In the genomic region with DNA sequence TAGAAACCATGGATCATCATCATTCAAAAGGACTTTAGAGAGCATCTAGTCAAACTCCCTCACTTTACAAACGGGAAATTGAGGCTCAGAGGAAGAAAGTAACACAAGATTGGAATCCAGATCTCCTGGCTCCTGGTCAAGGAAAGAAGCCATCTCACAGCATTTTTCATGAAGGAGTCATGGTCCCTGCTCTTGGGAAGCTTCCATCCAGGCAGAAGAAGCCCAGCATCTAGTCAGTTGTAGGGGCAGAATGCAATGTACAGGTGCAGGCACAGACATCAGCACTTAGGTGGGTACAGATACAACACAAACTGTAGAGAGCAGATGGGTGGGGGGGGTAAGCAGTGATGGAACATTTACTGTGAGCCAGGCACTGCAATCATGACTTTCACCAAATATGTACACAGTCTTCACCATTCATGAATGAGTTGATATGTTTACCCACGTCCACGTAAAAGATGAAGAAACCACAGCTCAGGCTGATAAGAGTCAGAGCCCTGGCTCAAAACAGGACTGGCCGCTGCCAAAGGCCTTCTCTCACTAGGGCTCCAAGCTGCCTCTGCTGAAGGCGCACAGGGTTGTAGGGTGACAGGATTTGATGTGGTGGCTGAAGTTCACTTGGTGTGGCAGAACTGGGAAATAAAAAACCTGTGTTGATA, we compare ENCODE assay signal across 15 cellular contexts. TPM values are rescaled to one million over a fixed set of nuclear protein-coding genes. Genes with fewer than 3 reads are reported as not detected.
A peak's percentile ranks its signal among the peaks of the same experiment; 100 is the strongest.
DNase-seq lines count a peak whose midpoint lies in the region; ATAC-seq, FAIRE-seq and TF ChIP-seq lines count a peak whose summit lies in the region.
"Had no signal": no experiment of that assay in that cellular context is flagged by ENCODE, and none has a peak within 500 bp of the region (broad histone marks: within the 10 kb centered on the region; RNA-seq: fewer than 3 reads in every experiment).

No MANE protein-coding gene starts in this region.

- H3K4me1 ChIP-seq in GM23248 (ENCODE audit: insufficient read depth) (peaks cover 46% of the 10 kb centered on the region), right cardiac atrium (ENCODE audit: control insufficient read depth, insufficient read depth, low read length) (peaks cover 5% of the 10 kb centered on the region), small intestine (ENCODE audit: control insufficient read depth in 2 of 2, insufficient read depth in 1 of 2, low read depth in 1 of 2, low read length in 1 of 2) (peaks cover 2 to 3% of the 10 kb centered on the region in 2 donors), neural progenitor cell (no peaks in the 10 kb centered on the region)

- H3K36me3 ChIP-seq in GM23248 (ENCODE audit: low read depth) (no peaks in the 10 kb centered on the region), small intestine (ENCODE audit: control insufficient read depth in 2 of 2, insufficient read depth in 2 of 2, low read length in 2 of 2) (no peaks in the 10 kb centered on the region), neural progenitor cell (no peaks in the 10 kb centered on the region)
- H3K36me3 ChIP-seq: neutrophil had no signal

- no peaks in the 10 kb centered on the region for H3K79me2 ChIP-seq in GM23248 (ENCODE audit: insufficient read depth)
- no peaks in the 10 kb centered on the region for H3K79me2 ChIP-seq in neural progenitor cell (ENCODE audit: low read depth)

- no peaks in the 10 kb centered on the region for H3K9me3 ChIP-seq in GM23248 (ENCODE audit: low read depth)
- H3K9me3 ChIP-seq in right cardiac atrium (ENCODE audit: control insufficient read depth, low read length): no peaks in the 10 kb centered on the region
- no peaks in the 10 kb centered on the region for H3K9me3 ChIP-seq in small intestine (ENCODE audit: control insufficient read depth, low read depth)
- no peaks in the 10 kb centered on the region for H3K9me3 ChIP-seq in neural progenitor cell (ENCODE audit: low read depth)
- H3K9me3 ChIP-seq: neutrophil had no signal

- ATAC-seq in right cardiac atrium: peak; percentile 63 to 70

- in situ Hi-C loops in GM23248 (cut with MboI): no loop called here

- H3K27me3 ChIP-seq in GM23248 (replicated peaks; ENCODE audit: insufficient read depth) (no peaks in the 10 kb centered on the region), right cardiac atrium (ENCODE audit: control insufficient read depth, insufficient read depth) (no peaks in the 10 kb centered on the region), small intestine (ENCODE audit: control insufficient read depth in 2 of 2, insufficient read depth in 2 of 2, low read length in 2 of 2) (no peaks in the 10 kb centered on the region), neural progenitor cell (no peaks in the 10 kb centered on the region)
- H3K27me3 ChIP-seq: neutrophil had no signal

- no peaks in the 10 kb centered on the region for H3K36me3 Mint-ChIP-seq in neural progenitor cell
- H3K36me3 Mint-ChIP-seq: activated naive CD4-positive, alpha-beta T cell treated with anti-CD3 and anti-CD28 coated beads, Interleukin-2, amount 10 ng/mL, durations not matched to agents 7 days and 5 days had no signal

- FAIRE-seq in small intestine (lab: Jason Lieb, UNC) (no peak), H54 (lab: Jason Lieb, UNC) (no peak)

- H3K9me3 Mint-ChIP-seq in neural progenitor cell: no peaks in the 10 kb centered on the region
- H3K9me3 Mint-ChIP-seq: activated naive CD4-positive, alpha-beta T cell treated with anti-CD3 and anti-CD28 coated beads, Interleukin-2, amount 10 ng/mL, durations not matched to agents 7 days and 5 days had no signal

- 78 to 82% methylated on average over 5 of the region's 5 CpGs for WGBS in GM23248 (ENCODE audit: low coverage in 1 of 2, low lambda C conversion rate in 2 of 2, missing lambda C conversion rate in 2 of 2), 2 experiments
- WGBS in right cardiac atrium: 65% methylated on average over 5 of the region's 5 CpGs
- WGBS in small intestine, 3 donors: 47 to 63% (median 52%) methylated on average over 5 of the region's 5 CpGs

- H3F3A ChIP-seq in GM23248 (ENCODE audit: insufficient read depth) (peaks cover 50% of the 10 kb centered on the region), neural progenitor cell (ENCODE audit: low read depth) (no peaks in the 10 kb centered on the region)

- H4K20me1 ChIP-seq in GM23248 (ENCODE audit: insufficient read depth) (no peaks in the 10 kb centered on the region), neural progenitor cell (ENCODE audit: low read depth) (no peaks in the 10 kb centered on the region)

- no peak for TF ChIP-seq CTCF in neural progenitor cell (IDR thresholded peaks at IDR 0.05)

- H2AFZ ChIP-seq in GM23248: no peak overlapping the region
- H2AFZ ChIP-seq in neural progenitor cell (replicated peaks): no peak overlapping the region

- no peak for TF ChIP-seq POLR2A in H54 (IDR thresholded peaks at IDR 0.05; ENCODE audit: low read depth, low read length)

- H3K4me1 Mint-ChIP-seq in neural progenitor cell: peaks cover 12% of the 10 kb centered on the region
- H3K4me1 Mint-ChIP-seq: activated naive CD4-positive, alpha-beta T cell treated with anti-CD3 and anti-CD28 coated beads, Interleukin-2, amount 10 ng/mL, durations not matched to agents 7 days and 5 days had no signal

- H3K27ac ChIP-seq in GM23248 (peak overlapping the region; percentile 42; the same call in 1 of the 2 replicates), right cardiac atrium (ENCODE audit: low read length) (no peak overlapping the region), small intestine (ENCODE audit: low read depth in 1 of 2, low read length in 1 of 2) (no peak overlapping the region), neural progenitor cell (no peak overlapping the region)
- H3K27ac ChIP-seq: neutrophil had no signal

- DNase-seq in GM23248: peak; percentile 74
- peak; percentile 24 for DNase-seq in OCI-M1 (lab: John Stamatoyannopoulos, UW)
- peak in 1 of 3 donors; percentile 38 for DNase-seq in right cardiac atrium
- peak; percentile 46 for DNase-seq in small intestine
- DNase-seq in activated effector memory CD4-positive, alpha-beta T cell treated with anti-CD3 and anti-CD28 coated beads, Interleukin-2, amount 50 U/mL, for 16 hours: no peak
- no peak for DNase-seq in neural progenitor cell (ENCODE audit: low spot score)
- DNase-seq in H54 (ENCODE audit: insufficient read length, low spot score): no peak
- no peak for DNase-seq in activated CD8-positive, alpha-beta memory T cell treated with anti-CD3 and anti-CD28 coated beads, Interleukin-2, amount 50 U/mL, for 4 hours
- DNase-seq: activated CD4-positive, alpha-beta T cell treated with anti-CD3 and anti-CD28 coated beads for 1 hour; activated naive CD4-positive, alpha-beta T cell treated with anti-CD3 and anti-CD28 coated beads, Interleukin-2, amount 10 ng/mL, durations not matched to agents 7 days and 5 days; effector CD4-positive, alpha-beta T cell; stimulated activated CD4-positive, alpha-beta T cell treated with anti-CD3 and anti-CD28 coated beads, Interleukin-4, amount 100 ng/mL, for 24 hours; substantia nigra had no signal

- H3K4me2 ChIP-seq in GM23248 (ENCODE audit: unreplicated experiment): no peak overlapping the region
- no peak overlapping the region for H3K4me2 ChIP-seq in neural progenitor cell

- H3K27me3 Mint-ChIP-seq in neural progenitor cell (ENCODE audit: insufficient read depth, low read depth): peaks cover 5% of the 10 kb centered on the region

- H3K9ac ChIP-seq in GM23248 (no peak overlapping the region), neural progenitor cell (no peak overlapping the region)

- no peak overlapping the region for H3K4me3 Mint-ChIP-seq in neural progenitor cell
- H3K4me3 Mint-ChIP-seq: activated naive CD4-positive, alpha-beta T cell treated with anti-CD3 and anti-CD28 coated beads, Interleukin-2, amount 10 ng/mL, durations not matched to agents 7 days and 5 days had no signal

- H3K9me2 ChIP-seq in GM23248 (ENCODE audit: insufficient read depth): no peaks in the 10 kb centered on the region

- intact Hi-C loops in right cardiac atrium (cut with DNase I): no loop called here

- no peak overlapping the region for H3K27ac Mint-ChIP-seq in neural progenitor cell
- H3K27ac Mint-ChIP-seq: activated naive CD4-positive, alpha-beta T cell treated with anti-CD3 and anti-CD28 coated beads, Interleukin-2, amount 10 ng/mL, durations not matched to agents 7 days and 5 days had no signal

- H3K4me3 ChIP-seq in GM23248 (no peak overlapping the region), right cardiac atrium (ENCODE audit: low read length) (no peak overlapping the region), small intestine (ENCODE audit: low read depth in 1 of 2, low read length in 2 of 2) (no peak overlapping the region), neural progenitor cell (no peak overlapping the region)

RNA-seq across cellular contexts. Expression of a gene that starts 44.0 kb away (rescaled TPM):
- not detected in 2 replicates for total RNA-seq in GM23248 (2014; rRNA removed; shearing (Covaris generic))
- polyA plus RNA-seq in GM23248 (2016; fragmentation: Nextera tagmentation; extraction: Ambion mirVana): not detected in 2 replicates
- not detected for total RNA-seq in right cardiac atrium
- not detected for polyA plus RNA-seq in right cardiac atrium
- polyA plus RNA-seq in small intestine: not detected
- 0.50 TPM in 1 of 2 replicates, not detected in the other for total RNA-seq in neural progenitor cell (ENCODE audit: low replicate concordance)
- total RNA-seq: NCI-H460 had no signal

Comparison
In these comparisons a context has a peak if more than half of its experiments do, and no peak if none do; other contexts are left out.
1. DNase-seq: peak in GM23248 (single experiment), OCI-M1 (single experiment) and small intestine (single experiment); none in activated effector memory CD4-positive, alpha-beta T cell treated with anti-CD3 and anti-CD28 coated beads, Interleukin-2, amount 50 U/mL, for 16 hours (single experiment), neural progenitor cell (single experiment), H54 (single experiment) and activated CD8-positive, alpha-beta memory T cell treated with anti-CD3 and anti-CD28 coated beads, Interleukin-2, amount 50 U/mL, for 4 hours (single experiment).